In the genomic region with DNA sequence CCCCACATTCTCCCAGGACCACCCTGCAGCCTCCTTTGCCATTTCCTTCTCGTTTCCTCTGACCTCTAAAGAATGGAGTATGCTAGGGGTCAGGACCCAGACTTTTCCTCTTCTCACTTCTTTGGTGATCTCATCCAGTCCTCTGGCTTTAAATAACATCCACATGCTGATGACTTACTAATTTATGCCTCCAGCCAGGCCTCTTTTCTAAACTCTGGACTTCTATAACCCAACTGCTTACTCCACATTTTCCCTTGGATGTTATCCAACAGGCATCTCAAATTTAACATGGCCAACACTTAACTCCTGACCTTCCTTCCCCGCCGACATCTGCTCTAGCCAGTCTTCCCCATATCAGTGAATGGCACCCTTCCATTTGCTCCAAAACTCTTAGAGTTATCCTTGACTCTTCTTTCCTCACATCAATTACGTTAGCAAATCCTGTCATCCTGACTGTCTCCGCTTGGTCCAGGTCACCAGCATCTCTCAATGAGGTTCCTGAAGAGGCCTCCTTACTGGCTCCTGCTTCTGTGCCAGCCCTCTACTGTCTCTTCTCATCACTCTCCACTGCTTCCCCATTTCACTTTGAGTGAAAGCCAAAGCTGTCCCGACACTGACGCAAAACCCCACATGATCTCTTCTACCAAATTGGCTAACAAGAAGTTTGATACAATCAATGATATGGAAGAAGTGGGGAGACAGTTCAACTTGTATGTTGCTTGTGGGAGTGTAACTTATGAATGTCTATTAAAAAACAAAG, we compare ENCODE assay signal across 14 cellular contexts. TPM values are rescaled to one million over a fixed set of nuclear protein-coding genes. Genes with fewer than 3 reads are reported as not detected.
DNase-seq lines count a peak whose midpoint lies in the region; ATAC-seq, FAIRE-seq and TF ChIP-seq lines count a peak whose summit lies in the region.
"Had no signal": no experiment of that assay in that cellular context is flagged by ENCODE, and none has a peak within 500 bp of the region (broad histone marks: within the 10 kb centered on the region; RNA-seq: fewer than 3 reads in every experiment).

No MANE protein-coding gene starts in this region.

- no peak for FAIRE-seq in urothelium cell line (lab: Jason Lieb, UNC)

- POLR2A ChIA-PET in AG04450 (lab: Yijun Ruan, JAX), result interaction anchor here (0.9 to 1.8 kb wide), 4 partner anchors 43 to 161 kb away, joined by 3 to 5 read pairs (median 4); a partner anchor contains a TSS

- peak; percentile 80 for DNase-seq in AG04450 (ENCODE audit: low read depth, low spot score)
- peak; percentile 37 for DNase-seq in NB4 (ENCODE audit: low read depth)
- DNase-seq in NCI-H526 treated with DMSO at 0.1 percent for 48 hours (lab: John Stamatoyannopoulos, UW), result no peak
- DNase-seq in urothelium cell line (ENCODE audit: low spot score), result no peak
- no peak for DNase-seq in Peyer's patch
- DNase-seq: CD8-positive, alpha-beta T cell; foreskin keratinocyte; occipital lobe; stimulated activated naive CD4-positive, alpha-beta T cell; SW 1271 had no signal

- peaks cover 15% of the 10 kb centered on the region for H3K27me3 Mint-ChIP-seq in dendritic cell treated with granulocyte-macrophage colony-stimulating factor and Interleukin-4, amounts not matched to agents 40 ng/mL and 50 ng/mL, for 4 days

- H3K27me3 ChIP-seq in AG04450 (ENCODE audit: control insufficient read depth, insufficient read depth, low read length) (peaks cover 3% of the 10 kb centered on the region), muscle layer of duodenum (ENCODE audit: low read depth, low read length) (no peaks in the 10 kb centered on the region), Peyer's patch (no peaks in the 10 kb centered on the region)

- H3K9me3 Mint-ChIP-seq in dendritic cell treated with granulocyte-macrophage colony-stimulating factor and Interleukin-4, amounts not matched to agents 40 ng/mL and 50 ng/mL, for 4 days, result peaks cover 14% of the 10 kb centered on the region

- H3K36me3 ChIP-seq in muscle layer of duodenum (ENCODE audit: control insufficient read depth in 1 of 2, insufficient read depth in 2 of 2, low read length in 2 of 2) (no peaks in the 10 kb centered on the region), Peyer's patch (no peaks in the 10 kb centered on the region)

- peaks cover 12% of the 10 kb centered on the region for H3K4me1 Mint-ChIP-seq in dendritic cell treated with granulocyte-macrophage colony-stimulating factor and Interleukin-4, amounts not matched to agents 40 ng/mL and 50 ng/mL, for 4 days (ENCODE audit: low read depth)

- CTCF ChIA-PET in AG04450 (lab: Charles Lee), result interaction anchor here (2.1 kb wide), 1 partner anchor 48 kb away, joined by 6 read pairs; no protein-coding TSS in a partner anchor

- no peaks in the 10 kb centered on the region for H3K9me3 ChIP-seq in AG04450 (ENCODE audit: control insufficient read depth, insufficient read depth, low read length)
- peaks cover 4 to 5% of the 10 kb centered on the region in 2 donors for H3K9me3 ChIP-seq in muscle layer of duodenum (ENCODE audit: control insufficient read depth in 1 of 2, low read length in 2 of 2)
- H3K9me3 ChIP-seq in Peyer's patch, result no peaks in the 10 kb centered on the region

- H3K27ac Mint-ChIP-seq in dendritic cell treated with granulocyte-macrophage colony-stimulating factor and Interleukin-4, amounts not matched to agents 40 ng/mL and 50 ng/mL, for 4 days, result peak overlapping the region; percentile 45
- H3K27ac Mint-ChIP-seq: activated T-helper 1 cell treated with anti-CD3 and anti-CD28 coated beads, Interleukin-12 subunit alpha, Interleukin-12 subunit beta, Interleukin-2, Interleukin-4 antibody, amounts not matched to agents 30 ng/mL and 10 ng/mL and 1 ng/mL, durations not matched to agents 14 hours and 24 hours and 36 hours; CD8-positive, alpha-beta T cell had no signal

- H3K4me3 ChIP-seq in AG04450 (ENCODE audit: low read depth, low read length), result no peak overlapping the region
- H3K4me3 ChIP-seq in NB4 (ENCODE audit: low read depth, low read length), result no peak overlapping the region
- no peak overlapping the region for H3K4me3 ChIP-seq in muscle layer of duodenum (ENCODE audit: low read depth in 1 of 2, low read length in 2 of 2)
- H3K4me3 ChIP-seq in Peyer's patch, result no peak overlapping the region

- TF ChIP-seq CTCF in AG04450 (IDR thresholded peaks at IDR 0.05; ENCODE audit: low read depth, low read length) (no peak), NB4 (IDR thresholded peaks at IDR 0.05; ENCODE audit: low read depth, low read length) (no peak), Peyer's patch (IDR thresholded peaks at IDR 0.05) (no peak)

- intact Hi-C loops in dendritic cell treated with granulocyte-macrophage colony-stimulating factor and Interleukin-4, amounts not matched to agents 40 ng/mL and 50 ng/mL, for 4 days (cut with micrococcal nuclease), result loop anchor here (5.0 kb wide), 1 partner anchor 43 kb away; a partner anchor contains a TSS

- TF ChIP-seq POLR2A in NB4 (IDR thresholded peaks at IDR 0.05; ENCODE audit: extremely low read depth, insufficient read length) (no peak), Peyer's patch (IDR thresholded peaks at IDR 0.05) (no peak)

- H3K27ac ChIP-seq in AG04450 (ENCODE audit: low read depth, low read length) (peak overlapping the region; percentile 80), muscle layer of duodenum (ENCODE audit: low read length) (peak overlapping the region; percentile 70), Peyer's patch (no peak overlapping the region)
- H3K27ac ChIP-seq: foreskin keratinocyte had no signal

- ATAC-seq in HG03354 (IDR thresholded peaks at IDR 0.05; ENCODE audit: poor library complexity, severe bottlenecking, unreplicated experiment), result no peak
- ATAC-seq: CD8-positive, alpha-beta T cell; foreskin keratinocyte had no signal

- H3K4me3 Mint-ChIP-seq in dendritic cell treated with granulocyte-macrophage colony-stimulating factor and Interleukin-4, amounts not matched to agents 40 ng/mL and 50 ng/mL, for 4 days, result no peak overlapping the region
- H3K4me3 Mint-ChIP-seq: activated T-helper 1 cell treated with anti-CD3 and anti-CD28 coated beads, Interleukin-12 subunit alpha, Interleukin-12 subunit beta, Interleukin-2, Interleukin-4 antibody, amounts not matched to agents 30 ng/mL and 10 ng/mL and 1 ng/mL, durations not matched to agents 14 hours and 24 hours and 36 hours; CD8-positive, alpha-beta T cell had no signal

- H3K36me3 Mint-ChIP-seq in dendritic cell treated with granulocyte-macrophage colony-stimulating factor and Interleukin-4, amounts not matched to agents 40 ng/mL and 50 ng/mL, for 4 days (ENCODE audit: low read depth), result no peaks in the 10 kb centered on the region
- H3K36me3 Mint-ChIP-seq: CD8-positive, alpha-beta T cell had no signal

- peaks cover 0 to 16% of the 10 kb centered on the region in 2 donors for H3K4me1 ChIP-seq in muscle layer of duodenum (ENCODE audit: control insufficient read depth in 1 of 2, insufficient read depth in 2 of 2, low read length in 2 of 2)
- H3K4me1 ChIP-seq in Peyer's patch, result peaks cover 0 to 17% (median 0%) of the 10 kb centered on the region in 4 donors
- H3K4me1 ChIP-seq: foreskin keratinocyte had no signal

RNA-seq across cellular contexts. Expression of a gene that starts 42.7 kb away (rescaled TPM):
- polyA plus RNA-seq in AG04450 (2011; rRNA removed), result 711 and 906 TPM in 2 replicates
- 268 and 289 TPM in 2 replicates for polyA minus RNA-seq in AG04450 (2011; rRNA and poly(A)+ RNA removed)
- total RNA-seq in Peyer's patch, result 1,000 to 10,000 TPM in 1 of 4 donors, 100 to 1,000 TPM in 3; 104 to 1,479 (median 689) TPM

RNA-seq across cellular contexts. Expression of a gene that starts 44.1 kb away (rescaled TPM):
- 5.6 and 7.3 TPM in 2 replicates for polyA plus RNA-seq in AG04450 (2011; rRNA removed)
- 15.9 and 16.0 TPM in 2 replicates for polyA minus RNA-seq in AG04450 (2011; rRNA and poly(A)+ RNA removed)
- 10 to 100 TPM in 1 of 4 donors, 1 to 10 TPM in 3; 3.3 to 16.5 (median 7.5) TPM for total RNA-seq in Peyer's patch

RNA-seq across cellular contexts. Expression of a gene that starts 58.8 kb away (rescaled TPM):
- 3.7 and 3.8 TPM in 2 replicates for polyA plus RNA-seq in AG04450 (2011; rRNA removed)
- 2.4 and 3.0 TPM in 2 replicates for polyA minus RNA-seq in AG04450 (2011; rRNA and poly(A)+ RNA removed)
- 1 to 10 TPM; 2.3 to 5.2 (median 3.1) TPM for total RNA-seq in Peyer's patch

Comparison
In these comparisons a context has a peak if more than half of its experiments do, and no peak if none do; other contexts are left out.
1. DNase-seq: peak in AG04450 (single experiment) and NB4 (single experiment); none in NCI-H526 treated with DMSO at 0.1 percent for 48 hours (single experiment), urothelium cell line (single experiment) and Peyer's patch (0 of 3).
2. H3K27ac ChIP-seq: peak in AG04450 (single experiment) and muscle layer of duodenum (single experiment); none in Peyer's patch (0 of 4).